ENCODE assay signal across 1 cellular context in the genomic region with DNA sequence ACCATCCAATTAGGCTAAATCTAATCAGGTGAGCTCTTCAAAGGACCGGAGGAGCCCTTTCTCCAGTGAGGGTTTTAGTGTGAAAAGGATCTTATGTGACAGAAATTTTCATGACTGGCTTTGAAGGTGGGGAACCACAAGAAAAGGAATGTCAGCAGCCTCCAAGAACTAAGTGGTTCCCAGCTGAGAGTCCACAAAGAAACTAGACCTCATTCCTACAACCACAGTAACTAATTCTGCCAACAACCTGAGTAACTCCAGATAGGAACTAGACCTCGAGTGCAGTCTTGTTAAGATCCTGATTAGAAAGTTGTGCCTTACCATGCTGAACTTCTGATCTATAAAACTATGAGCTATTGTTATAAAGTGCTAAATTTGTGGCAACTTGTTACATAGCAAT.
TF ChIP-seq lines count a peak whose summit lies in the region.

No MANE protein-coding gene starts in this region.

TF ChIP-seq in H1, 55 proteins besides CTCF, POLR2A, EP300 and RAD21:
- TF ChIP-seq RBBP5 (IDR thresholded peaks at IDR 0.05; ENCODE audit: borderline replicate concordance, low read depth, low read length) = no peak
- TF ChIP-seq, protein P1, sequence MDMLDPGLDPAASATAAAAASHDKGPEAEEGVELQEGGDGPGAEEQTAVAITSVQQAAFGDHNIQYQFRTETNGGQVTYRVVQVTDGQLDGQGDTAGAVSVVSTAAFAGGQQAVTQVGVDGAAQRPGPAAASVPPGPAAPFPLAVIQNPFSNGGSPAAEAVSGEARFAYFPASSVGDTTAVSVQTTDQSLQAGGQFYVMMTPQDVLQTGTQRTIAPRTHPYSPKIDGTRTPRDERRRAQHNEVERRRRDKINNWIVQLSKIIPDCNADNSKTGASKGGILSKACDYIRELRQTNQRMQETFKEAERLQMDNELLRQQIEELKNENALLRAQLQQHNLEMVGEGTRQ (IDR thresholded peaks at IDR 0.05; ENCODE audit: low read length) = no peak
- no peak for TF ChIP-seq CBX5 (IDR thresholded peaks at IDR 0.05; ENCODE audit: low read depth, low read length)
- no peak for TF ChIP-seq GTF2F1 (IDR thresholded peaks at IDR 0.05; ENCODE audit: borderline replicate concordance, low read depth, low read length)
- TF ChIP-seq SP2 (IDR thresholded peaks at IDR 0.05; ENCODE audit: low read length) = no peak
- TF ChIP-seq SUZ12 (IDR thresholded peaks at IDR 0.05; ENCODE audit: low read length) = no peak
- TF ChIP-seq POLR2AphosphoS5 (IDR thresholded peaks at IDR 0.05; ENCODE audit: low read depth, low read length) = no peak
- no peak for TF ChIP-seq RNF2 (IDR thresholded peaks at IDR 0.05; ENCODE audit: borderline replicate concordance, low read depth, low read length, missing control alignments, poor library complexity, severe bottlenecking)
- TF ChIP-seq NRF1 (IDR thresholded peaks at IDR 0.05; ENCODE audit: low read depth, low read length) = no peak
- no peak for TF ChIP-seq CREB1 (IDR thresholded peaks at IDR 0.05)
- TF ChIP-seq SRF (IDR thresholded peaks at IDR 0.05; ENCODE audit: low read depth, low read length) = no peak
- no peak for TF ChIP-seq JUND (IDR thresholded peaks at IDR 0.05; ENCODE audit: low read length)
- TF ChIP-seq NANOG (IDR thresholded peaks at IDR 0.05; ENCODE audit: insufficient read depth, low read depth, low read length, poor library complexity, severe bottlenecking) = no peak
- TF ChIP-seq SIX5 (IDR thresholded peaks at IDR 0.05; ENCODE audit: low read depth, low read length) = no peak
- no peak for TF ChIP-seq CTBP2 (IDR thresholded peaks at IDR 0.05; ENCODE audit: borderline replicate concordance, insufficient read depth, insufficient read length, low read length)
- TF ChIP-seq TAF7 (optimal IDR thresholded peaks at IDR 0.05; ENCODE audit: borderline replicate concordance, low read depth, low read length) = no peak
